Comparison of ENCODE assay signal across 8 cellular contexts in the genomic region with DNA sequence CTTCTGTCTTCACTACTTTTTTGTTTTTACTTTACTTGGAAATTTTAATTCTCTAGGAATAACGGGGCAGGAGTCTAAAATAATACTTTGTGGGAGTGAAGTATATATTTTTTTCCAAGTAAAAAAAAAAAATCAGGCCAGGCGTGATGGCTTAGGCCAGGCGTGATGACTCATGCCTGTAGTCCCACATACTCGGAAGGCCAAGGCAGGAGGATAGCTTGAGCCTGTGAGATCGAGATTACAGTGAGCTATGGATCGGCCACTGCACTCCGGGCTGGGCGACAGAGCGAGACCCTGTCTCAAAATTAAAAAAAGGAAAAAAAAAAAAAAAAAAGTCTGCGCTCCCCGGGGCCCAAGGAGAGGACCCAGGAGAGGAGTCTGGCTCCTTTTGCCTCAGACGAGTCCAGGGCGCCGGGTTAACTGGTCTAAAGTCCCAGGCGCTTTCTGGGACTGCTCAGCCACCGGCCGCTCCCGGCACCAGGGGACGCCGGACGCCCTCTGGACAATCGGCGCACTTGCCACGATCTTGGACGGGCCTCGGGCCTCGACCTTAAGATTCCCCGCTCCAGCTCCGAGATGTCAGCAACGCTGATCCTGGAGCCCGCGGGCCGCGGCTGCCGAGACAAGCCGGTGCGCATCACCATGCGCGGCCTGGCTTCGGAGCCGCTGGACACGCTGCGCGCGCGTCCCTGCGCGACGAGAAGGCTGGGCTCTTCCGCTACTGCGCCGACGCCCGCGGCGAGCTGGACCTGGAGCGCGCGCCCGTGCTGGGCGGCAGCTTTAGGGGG. TPM values are rescaled to one million over a fixed set of nuclear protein-coding genes. Genes with fewer than 3 reads are reported as not detected.
DNase-seq lines count a peak whose midpoint lies in the region; ATAC-seq and TF ChIP-seq lines count a peak whose summit lies in the region.

No MANE protein-coding gene starts in this region.

- no peak for TF ChIP-seq EP300 in neural cell (conservative IDR thresholded peaks at IDR 0.05; ENCODE audit: poor library complexity, severe bottlenecking)

- H3K4me1 ChIP-seq in fibroblast of lung (ENCODE audit: control insufficient read depth, extremely low read depth, insufficient read depth, low read length) (no peaks in the 10 kb centered on the region), SJCRH30 (no peaks in the 10 kb centered on the region)

- H3K4me3 ChIP-seq in fibroblast of lung (replicated peaks in 1 of 4; ENCODE audit: control extremely low read depth in 1 of 4, insufficient read depth in 1 of 4, low read depth in 3 of 4, low read length in 4 of 4) (peak overlapping the region; percentile 10 to 56 (median 44)), neural cell (ENCODE audit: low read length) (peak overlapping the region; percentile 40), SJCRH30 (no peak overlapping the region)

- no peaks in the 10 kb centered on the region for H3K9me2 ChIP-seq in neural cell (ENCODE audit: insufficient read depth, low read length)

- H3K4me2 ChIP-seq in fibroblast of lung (ENCODE audit: extremely low read depth, insufficient read depth, low read length) (peak overlapping the region; percentile 60), neural cell (ENCODE audit: low read length) (no peak overlapping the region)

- H4K20me1 ChIP-seq in fibroblast of lung (ENCODE audit: control insufficient read depth, extremely low read depth, insufficient read depth, low read length) (no peaks in the 10 kb centered on the region), neural cell (ENCODE audit: insufficient read depth) (no peaks in the 10 kb centered on the region)

- TF ChIP-seq CTCF in fibroblast of lung (conservative IDR thresholded peaks at IDR 0.05 in 1 of 2, IDR thresholded peaks at IDR 0.05 in 1 of 2; ENCODE audit: low read depth in 1 of 2, low read length in 2 of 2), result no peak
- TF ChIP-seq CTCF in neural cell (IDR thresholded peaks at IDR 0.05; ENCODE audit: poor library complexity, severe bottlenecking), result no peak

- H3K36me3 ChIP-seq in fibroblast of lung (ENCODE audit: control insufficient read depth, insufficient read depth, low read length), result no peaks in the 10 kb centered on the region
- H3K36me3 ChIP-seq in neural cell (ENCODE audit: insufficient read depth, low read length), result no peaks in the 10 kb centered on the region
- H3K36me3 ChIP-seq in SJCRH30, result peaks cover 7% of the 10 kb centered on the region

- H3K9ac ChIP-seq in fibroblast of lung (ENCODE audit: insufficient read depth, low read length) (peak overlapping the region; percentile 5), neural cell (ENCODE audit: low read length) (no peak overlapping the region)

- DNase-seq in AG08396 (ENCODE audit: low spot score) (peak; percentile 41), RPMI7951 (ENCODE audit: low read depth) (peak; percentile 70), fibroblast of lung (ENCODE audit: low read depth in 2 of 2) (peak; percentile 46 to 71), SJCRH30 (no peak)

- H3K9me3 ChIP-seq in fibroblast of lung (ENCODE audit: control insufficient read depth, insufficient read depth, low read depth, low read length), result no peaks in the 10 kb centered on the region
- peaks cover 7% of the 10 kb centered on the region for H3K9me3 ChIP-seq in neural cell (ENCODE audit: low read length)
- peaks cover 14% of the 10 kb centered on the region; the same call in 1 of the 2 replicates for H3K9me3 ChIP-seq in SJCRH30 (replicated peaks)

- no peak for TF ChIP-seq RAD21 in neural cell (conservative IDR thresholded peaks at IDR 0.05)

- H2AFZ ChIP-seq in fibroblast of lung (ENCODE audit: low read length), result peak overlapping the region; percentile 22
- no peak overlapping the region for H2AFZ ChIP-seq in neural cell (ENCODE audit: low read depth, low read length)

- H3F3A ChIP-seq in neural cell (ENCODE audit: insufficient read depth, low read length, poor library complexity, severe bottlenecking), result no peaks in the 10 kb centered on the region

- ATAC-seq in GM18517 (IDR thresholded peaks at IDR 0.05; ENCODE audit: unreplicated experiment) (no peak), HG03108 (IDR thresholded peaks at IDR 0.05; ENCODE audit: unreplicated experiment) (no peak), GM18511 (IDR thresholded peaks at IDR 0.05; ENCODE audit: unreplicated experiment) (no peak)

- H3K79me2 ChIP-seq in fibroblast of lung (ENCODE audit: control insufficient read depth, insufficient read depth, low read length) (peaks cover 10% of the 10 kb centered on the region), neural cell (replicated peaks; ENCODE audit: insufficient read depth, low read length) (peaks cover 12% of the 10 kb centered on the region)

- H3K27ac ChIP-seq in fibroblast of lung (ENCODE audit: insufficient read depth, low read length) (no peak overlapping the region), neural cell (ENCODE audit: low read length) (no peak overlapping the region), SJCRH30 (no peak overlapping the region)

- H3K27me3 ChIP-seq in fibroblast of lung (ENCODE audit: control insufficient read depth, insufficient read depth, low read length) (no peaks in the 10 kb centered on the region), neural cell (ENCODE audit: insufficient read depth, low read depth, low read length) (peaks cover 22% of the 10 kb centered on the region), SJCRH30 (no peaks in the 10 kb centered on the region)

TF ChIP-seq in neural cell, 6 proteins besides CTCF, POLR2A, EP300 and RAD21:
- TF ChIP-seq TAF1 (IDR thresholded peaks at IDR 0.05; ENCODE audit: low read depth), result no peak
- no peak for TF ChIP-seq SMC3 (conservative IDR thresholded peaks at IDR 0.05; ENCODE audit: poor library complexity)
- TF ChIP-seq POLR2AphosphoS5 (IDR thresholded peaks at IDR 0.05), result no peak
- no peak for TF ChIP-seq MXI1 (conservative IDR thresholded peaks at IDR 0.05; ENCODE audit: poor library complexity, severe bottlenecking)
- TF ChIP-seq, protein P1, sequence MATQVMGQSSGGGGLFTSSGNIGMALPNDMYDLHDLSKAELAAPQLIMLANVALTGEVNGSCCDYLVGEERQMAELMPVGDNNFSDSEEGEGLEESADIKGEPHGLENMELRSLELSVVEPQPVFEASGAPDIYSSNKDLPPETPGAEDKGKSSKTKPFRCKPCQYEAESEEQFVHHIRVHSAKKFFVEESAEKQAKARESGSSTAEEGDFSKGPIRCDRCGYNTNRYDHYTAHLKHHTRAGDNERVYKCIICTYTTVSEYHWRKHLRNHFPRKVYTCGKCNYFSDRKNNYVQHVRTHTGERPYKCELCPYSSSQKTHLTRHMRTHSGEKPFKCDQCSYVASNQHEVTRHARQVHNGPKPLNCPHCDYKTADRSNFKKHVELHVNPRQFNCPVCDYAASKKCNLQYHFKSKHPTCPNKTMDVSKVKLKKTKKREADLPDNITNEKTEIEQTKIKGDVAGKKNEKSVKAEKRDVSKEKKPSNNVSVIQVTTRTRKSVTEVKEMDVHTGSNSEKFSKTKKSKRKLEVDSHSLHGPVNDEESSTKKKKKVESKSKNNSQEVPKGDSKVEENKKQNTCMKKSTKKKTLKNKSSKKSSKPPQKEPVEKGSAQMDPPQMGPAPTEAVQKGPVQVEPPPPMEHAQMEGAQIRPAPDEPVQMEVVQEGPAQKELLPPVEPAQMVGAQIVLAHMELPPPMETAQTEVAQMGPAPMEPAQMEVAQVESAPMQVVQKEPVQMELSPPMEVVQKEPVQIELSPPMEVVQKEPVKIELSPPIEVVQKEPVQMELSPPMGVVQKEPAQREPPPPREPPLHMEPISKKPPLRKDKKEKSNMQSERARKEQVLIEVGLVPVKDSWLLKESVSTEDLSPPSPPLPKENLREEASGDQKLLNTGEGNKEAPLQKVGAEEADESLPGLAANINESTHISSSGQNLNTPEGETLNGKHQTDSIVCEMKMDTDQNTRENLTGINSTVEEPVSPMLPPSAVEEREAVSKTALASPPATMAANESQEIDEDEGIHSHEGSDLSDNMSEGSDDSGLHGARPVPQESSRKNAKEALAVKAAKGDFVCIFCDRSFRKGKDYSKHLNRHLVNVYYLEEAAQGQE (IDR thresholded peaks at IDR 0.05; ENCODE audit: borderline replicate concordance), result no peak
- no peak for TF ChIP-seq EZH2 (IDR thresholded peaks at IDR 0.05; ENCODE audit: borderline replicate concordance, insufficient read depth, low read length, poor library complexity, severe bottlenecking)

RNA-seq across cellular contexts. Expression of a gene that starts 2.7 kb away (rescaled TPM):
- total RNA-seq in RPMI7951 (2014; rRNA removed; shearing (Covaris generic)), result 6.6 and 7.4 TPM in 2 replicates
- total RNA-seq in fibroblast of lung, result 8.5 and 9.2 TPM in 2 replicates
- 4.5 and 5.6 TPM in 2 replicates for polyA plus RNA-seq in fibroblast of lung
- 3.5 and 4.0 TPM in 2 replicates for polyA plus RNA-seq in fibroblast of lung (2012)
- polyA minus RNA-seq in fibroblast of lung (ENCODE audit: low replicate concordance), result 0.24 and 2.1 TPM in 2 replicates
- 17.1 and 19.7 TPM in 2 replicates for polyA plus RNA-seq in neural cell
- polyA minus RNA-seq in neural cell, result 53.6 and 63.2 TPM in 2 replicates
- total RNA-seq in SJCRH30 (2014; rRNA removed; shearing (Covaris generic)), result 16.8 and 17.0 TPM in 2 replicates

RNA-seq across cellular contexts. Expression of a gene that starts 42.2 kb away (rescaled TPM):
- total RNA-seq in RPMI7951 (2014; rRNA removed; shearing (Covaris generic)), result 1.7 and 1.8 TPM in 2 replicates
- total RNA-seq in fibroblast of lung, result 6.4 and 8.1 TPM in 2 replicates
- 0.88 and 1.2 TPM in 2 replicates for polyA plus RNA-seq in fibroblast of lung
- 1.1 and 1.8 TPM in 2 replicates for polyA plus RNA-seq in fibroblast of lung (2012)
- polyA minus RNA-seq in fibroblast of lung (ENCODE audit: low replicate concordance), result 0.43 and 0.59 TPM in 2 replicates
- 16.1 and 16.4 TPM in 2 replicates for polyA plus RNA-seq in neural cell
- 64.9 and 65.5 TPM in 2 replicates for polyA minus RNA-seq in neural cell
- 7.1 TPM in 2 replicates for total RNA-seq in SJCRH30 (2014; rRNA removed; shearing (Covaris generic))

Comparison
In these comparisons a context has a peak if more than half of its experiments do, and no peak if none do; other contexts are left out.
1. DNase-seq: peak in AG08396 (single experiment), RPMI7951 (single experiment) and fibroblast of lung (2 of 2); none in SJCRH30 (0 of 2).